ENCODE assay signal across 8 cellular contexts in genomic region chr12:47767197-47767724, GRCh38.
DNase-seq lines count a peak whose midpoint lies in the region; ATAC-seq and TF ChIP-seq lines count a peak whose summit lies in the region.

No MANE protein-coding gene starts in this region.

- no peak overlapping the region for H3K27ac Mint-ChIP-seq in activated naive CD8-positive, alpha-beta T cell treated with anti-CD3 and anti-CD28 coated beads, Interleukin-2, amount 50 U/mL, for 24 hours

- no peaks in the 10 kb centered on the region for H3K79me2 ChIP-seq in SU-DHL-6 (ENCODE audit: insufficient read depth, low read length)

- no peak overlapping the region for H3K4me3 Mint-ChIP-seq in activated naive CD8-positive, alpha-beta T cell treated with anti-CD3 and anti-CD28 coated beads, Interleukin-2, amount 50 U/mL, for 24 hours

- H3K4me3 ChIP-seq in HL-60 (replicated peaks; ENCODE audit: insufficient read depth, low read length) (no peak overlapping the region), SU-DHL-6 (ENCODE audit: insufficient read depth, low read length, poor library complexity, severe bottlenecking) (no peak overlapping the region)

- no peak overlapping the region for H3K27ac ChIP-seq in HL-60 (replicated peaks)
- no peak overlapping the region for H3K27ac ChIP-seq in SU-DHL-6 (ENCODE audit: low read depth, low read length)

- H4K20me1 ChIP-seq in SU-DHL-6 (ENCODE audit: low read depth, low read length), result no peaks in the 10 kb centered on the region

- ATAC-seq in activated naive CD8-positive, alpha-beta T cell treated with anti-CD3 and anti-CD28 coated beads, Interleukin-2, amount 50 U/mL, for 24 hours, result peak; percentile 70
- ATAC-seq in HG03442 (IDR thresholded peaks at IDR 0.05; ENCODE audit: unreplicated experiment) (no peak), HG03108 (IDR thresholded peaks at IDR 0.05; ENCODE audit: unreplicated experiment) (no peak)

- no peaks in the 10 kb centered on the region for H3K9me2 ChIP-seq in SU-DHL-6 (replicated peaks; ENCODE audit: insufficient read depth, low read length)

- no peaks in the 10 kb centered on the region for H3K9me3 ChIP-seq in SU-DHL-6 (ENCODE audit: insufficient read depth, low read length)

- H3K27me3 ChIP-seq in HL-60 (ENCODE audit: insufficient read depth, poor library complexity, severe bottlenecking), result no peaks in the 10 kb centered on the region
- no peaks in the 10 kb centered on the region for H3K27me3 ChIP-seq in SU-DHL-6 (ENCODE audit: low read length)

- H3K9me3 Mint-ChIP-seq in activated naive CD8-positive, alpha-beta T cell treated with anti-CD3 and anti-CD28 coated beads, Interleukin-2, amount 50 U/mL, for 24 hours, result no peaks in the 10 kb centered on the region

- H3K4me1 Mint-ChIP-seq in activated naive CD8-positive, alpha-beta T cell treated with anti-CD3 and anti-CD28 coated beads, Interleukin-2, amount 50 U/mL, for 24 hours, result peaks cover 4% of the 10 kb centered on the region

- no peaks in the 10 kb centered on the region for H3K36me3 ChIP-seq in SU-DHL-6 (ENCODE audit: low read length)

- DNase-seq in ELR (ENCODE audit: low read depth) (peak; percentile 60), HL-60 (ENCODE audit: low read depth in 1 of 2, low spot score in 1 of 2) (peak in 1 of 2 experiments; percentile 72), islet precursor cell (peak; percentile 85)
- DNase-seq in activated naive CD8-positive, alpha-beta T cell treated with anti-CD3 and anti-CD28 coated beads, Interleukin-2, amount 50 U/mL, for 24 hours, result peak; percentile 79
- peak; percentile 47 to 72 (median 48) for DNase-seq in stimulated activated CD4-positive, alpha-beta T cell treated with anti-CD3 and anti-CD28 coated beads, TNF-alpha, amount 100 ng/mL, for 24 hours (ENCODE audit: low read depth in 3 of 3)

- H3K36me3 Mint-ChIP-seq in activated naive CD8-positive, alpha-beta T cell treated with anti-CD3 and anti-CD28 coated beads, Interleukin-2, amount 50 U/mL, for 24 hours (ENCODE audit: low read depth), result no peaks in the 10 kb centered on the region

- TF ChIP-seq CTCF in HL-60 (IDR thresholded peaks at IDR 0.05; ENCODE audit: insufficient read depth, low read length) (peak; percentile 67), SU-DHL-6 (IDR thresholded peaks at IDR 0.05; ENCODE audit: insufficient read depth, low read length, poor library complexity, severe bottlenecking) (peak; percentile 69)

- no peaks in the 10 kb centered on the region for H3K27me3 Mint-ChIP-seq in activated naive CD8-positive, alpha-beta T cell treated with anti-CD3 and anti-CD28 coated beads, Interleukin-2, amount 50 U/mL, for 24 hours

- H3K4me2 ChIP-seq in SU-DHL-6 (ENCODE audit: low read depth, low read length, poor library complexity, severe bottlenecking), result no peak overlapping the region

- no peak overlapping the region for H2AFZ ChIP-seq in SU-DHL-6 (ENCODE audit: low read depth, low read length, severe bottlenecking)

- no peaks in the 10 kb centered on the region for H3F3A ChIP-seq in SU-DHL-6 (ENCODE audit: insufficient read depth)

- no peak overlapping the region for H3K9ac ChIP-seq in SU-DHL-6 (ENCODE audit: low read length)
